ENCODE assay signal across 28 cellular contexts in genomic region chr12:90064759-90065158, GRCh38.
DNase-seq lines count a peak whose midpoint lies in the region; ATAC-seq and TF ChIP-seq lines count a peak whose summit lies in the region.
"Had no signal": no experiment of that assay in that cellular context is flagged by ENCODE, and none has a peak within 500 bp of the region (broad histone marks: within the 10 kb centered on the region; RNA-seq: fewer than 3 reads in every experiment).

No MANE protein-coding gene starts in this region.

- peaks cover 4% of the 10 kb centered on the region for H3K27me3 Mint-ChIP-seq in brain
- no peaks in the 10 kb centered on the region for H3K27me3 Mint-ChIP-seq in neural progenitor cell (ENCODE audit: insufficient read depth, low read depth)
- no peaks in the 10 kb centered on the region for H3K27me3 Mint-ChIP-seq in CD4-positive, alpha-beta T cell
- H3K27me3 Mint-ChIP-seq: activated T-helper 17 cell treated with anti-CD3 and anti-CD28 coated beads, Interleukin-2, amount 50 U/mL, for 72 hours had no signal

- H3K36me3 Mint-ChIP-seq in brain: no peaks in the 10 kb centered on the region
- no peaks in the 10 kb centered on the region for H3K36me3 Mint-ChIP-seq in neural progenitor cell
- H3K36me3 Mint-ChIP-seq in CD4-positive, alpha-beta T cell (ENCODE audit: low read depth): no peaks in the 10 kb centered on the region

- intact Hi-C loops in esophagus muscularis mucosa (cut with DNase I): no loop called here
- intact Hi-C loops in CD4-positive, alpha-beta T cell (cut with DNase I, micrococcal nuclease): no loop called here

- H3K27ac Mint-ChIP-seq in brain (peak overlapping the region in 3 of 5 experiments; percentile 15 to 78 (median 70)), neural progenitor cell (no peak overlapping the region)
- H3K27ac Mint-ChIP-seq in CD4-positive, alpha-beta T cell: no peak overlapping the region
- H3K27ac Mint-ChIP-seq: activated CD8-positive, alpha-beta T cell treated with anti-CD3 and anti-CD28 coated beads, Interleukin-2, amount 10 ng/mL, durations not matched to agents 7 days and 5 days; activated T-helper 17 cell treated with anti-CD3 and anti-CD28 coated beads, Interleukin-2, amount 50 U/mL, for 72 hours; naive B cell had no signal

- ATAC-seq in HG03159 (IDR thresholded peaks at IDR 0.05; ENCODE audit: unreplicated experiment): peak; percentile 49
- no peak for ATAC-seq in esophagus mucosa
- ATAC-seq in CD4-positive, alpha-beta T cell (ENCODE audit: poor library complexity): no peak
- ATAC-seq: activated CD8-positive, alpha-beta T cell treated with anti-CD3 and anti-CD28 coated beads, Interleukin-2, amount 10 ng/mL, durations not matched to agents 7 days and 5 days; left ventricle myocardium superior; Panc1; stimulated activated naive CD8-positive, alpha-beta T cell treated with anti-CD3 and anti-CD28 coated beads, Interleukin-15, Interleukin-2, amounts not matched to agents 100 U/mL and 50 U/mL, for 24 hours had no signal

- TF ChIP-seq EP300 in esophagus muscularis mucosa (IDR thresholded peaks at IDR 0.05): no peak

- POLR2A ChIA-PET in CD4-positive, alpha-beta T cell (lab: Charles Lee): no interaction called here

- H3K4me1 Mint-ChIP-seq in brain (peaks cover 26% of the 10 kb centered on the region), neural progenitor cell (peaks cover 18% of the 10 kb centered on the region)
- H3K4me1 Mint-ChIP-seq in CD4-positive, alpha-beta T cell (ENCODE audit: low read depth): no peaks in the 10 kb centered on the region
- H3K4me1 Mint-ChIP-seq: activated T-helper 17 cell treated with anti-CD3 and anti-CD28 coated beads, Interleukin-2, amount 50 U/mL, for 72 hours had no signal

- H3K9ac ChIP-seq in neural progenitor cell: no peak overlapping the region

- H2AFZ ChIP-seq in neural progenitor cell (replicated peaks): no peak overlapping the region

- WGBS in esophagus muscularis mucosa: 83% methylated on average over 2 of the region's 2 CpGs

- H3K27me3 ChIP-seq in neural progenitor cell (no peaks in the 10 kb centered on the region), esophagus muscularis mucosa (no peaks in the 10 kb centered on the region)
- H3K27me3 ChIP-seq in CD4-positive, alpha-beta T cell (ENCODE audit: control insufficient read depth, insufficient read depth, low read length): no peaks in the 10 kb centered on the region
- H3K27me3 ChIP-seq: BE2C, testis had no signal

- H3K4me3 ChIP-seq in AG10803 (ENCODE audit: low read length) (no peak overlapping the region), neural progenitor cell (no peak overlapping the region), esophagus muscularis mucosa (no peak overlapping the region)
- H3K4me3 ChIP-seq: coronary artery, skin epidermis, testis had no signal

- no peaks in the 10 kb centered on the region for H3K79me2 ChIP-seq in neural progenitor cell (ENCODE audit: low read depth)

- DNase-seq in AG10803 (ENCODE audit: low read depth) (peak; percentile 36), neural progenitor cell (ENCODE audit: low spot score) (no peak), esophagus muscularis mucosa (ENCODE audit: extremely low spot score) (no peak), mesenteric fat pad (ENCODE audit: low spot score) (no peak)
- no peak for DNase-seq in CD4-positive, alpha-beta T cell
- DNase-seq: activated CD4-positive, alpha-beta T cell treated with anti-CD3 and anti-CD28 coated beads for 4 hours; activated CD8-positive, alpha-beta T cell treated with anti-CD3 and anti-CD28 coated beads, Interleukin-2, amount 10 ng/mL, durations not matched to agents 7 days and 5 days; activated naive CD4-positive, alpha-beta T cell treated with anti-CD3 and anti-CD28 coated beads, Interleukin-2, amount 50 U/mL, for 16 hours; amniotic stem cell; BE2C; effector CD8-positive, alpha-beta T cell; GOT3; head of caudate nucleus; left ventricle myocardium superior; naive B cell; NCI-H2107; occipital lobe; SHP77 treated with DMSO at 0.1 percent for 48 hours; stimulated activated naive CD8-positive, alpha-beta T cell treated with anti-CD3 and anti-CD28 coated beads, Interleukin-15, Interleukin-2, amounts not matched to agents 100 U/mL and 50 U/mL, for 24 hours; SW 1271; testis had no signal

- H3K36me3 ChIP-seq in neural progenitor cell (no peaks in the 10 kb centered on the region), esophagus muscularis mucosa (no peaks in the 10 kb centered on the region)
- H3K36me3 ChIP-seq: BE2C had no signal

- H3K27ac ChIP-seq in neural progenitor cell: no peak overlapping the region
- H3K27ac ChIP-seq in esophagus muscularis mucosa (replicated peaks in 1 of 4): no peak overlapping the region
- H3K27ac ChIP-seq in CD4-positive, alpha-beta T cell (ENCODE audit: low read depth, low read length): no peak overlapping the region
- H3K27ac ChIP-seq: coronary artery, skin epidermis, testis had no signal

- H3F3A ChIP-seq in neural progenitor cell (ENCODE audit: low read depth): no peaks in the 10 kb centered on the region

- H3K9me3 Mint-ChIP-seq in brain (no peaks in the 10 kb centered on the region), neural progenitor cell (peaks cover 6% of the 10 kb centered on the region)
- H3K9me3 Mint-ChIP-seq in CD4-positive, alpha-beta T cell: no peaks in the 10 kb centered on the region
- H3K9me3 Mint-ChIP-seq: activated T-helper 17 cell treated with anti-CD3 and anti-CD28 coated beads, Interleukin-2, amount 50 U/mL, for 72 hours had no signal

- no peaks in the 10 kb centered on the region for H4K20me1 ChIP-seq in neural progenitor cell (ENCODE audit: low read depth)

- TF ChIP-seq CTCF in AG10803 (conservative IDR thresholded peaks at IDR 0.05; ENCODE audit: low read length): no peak
- no peak for TF ChIP-seq CTCF in brain (conservative IDR thresholded peaks at IDR 0.05)
- no peak for TF ChIP-seq CTCF in neural progenitor cell (IDR thresholded peaks at IDR 0.05)
- no peak for TF ChIP-seq CTCF in esophagus muscularis mucosa (IDR thresholded peaks at IDR 0.05)
- TF ChIP-seq CTCF in CD4-positive, alpha-beta T cell (IDR thresholded peaks at IDR 0.05): no peak

- peak overlapping the region; percentile 8 for H3K4me2 ChIP-seq in neural progenitor cell

- CTCF ChIA-PET in CD4-positive, alpha-beta T cell (lab: Charles Lee): no interaction called here

- H3K4me1 ChIP-seq in neural progenitor cell (peaks cover 9% of the 10 kb centered on the region), esophagus muscularis mucosa (peaks cover 0 to 13% (median 4%) of the 10 kb centered on the region in 4 donors)
- H3K4me1 ChIP-seq: testis had no signal

- TF ChIP-seq POLR2A in esophagus muscularis mucosa (IDR thresholded peaks at IDR 0.05; ENCODE audit: low read depth): no peak

- H3K9me3 ChIP-seq in neural progenitor cell (ENCODE audit: low read depth) (no peaks in the 10 kb centered on the region), esophagus muscularis mucosa (no peaks in the 10 kb centered on the region)
- no peaks in the 10 kb centered on the region for H3K9me3 ChIP-seq in CD4-positive, alpha-beta T cell (ENCODE audit: control insufficient read depth, low read length)
- H3K9me3 ChIP-seq: BE2C, testis had no signal

- peak overlapping the region in 1 of 5 experiments; percentile 60 for H3K4me3 Mint-ChIP-seq in brain
- H3K4me3 Mint-ChIP-seq in neural progenitor cell: no peak overlapping the region
- H3K4me3 Mint-ChIP-seq in CD4-positive, alpha-beta T cell: no peak overlapping the region
- H3K4me3 Mint-ChIP-seq: activated CD8-positive, alpha-beta T cell treated with anti-CD3 and anti-CD28 coated beads, Interleukin-2, amount 10 ng/mL, durations not matched to agents 7 days and 5 days; activated T-helper 17 cell treated with anti-CD3 and anti-CD28 coated beads, Interleukin-2, amount 50 U/mL, for 72 hours; naive B cell had no signal

Comparison
In these comparisons a context has a peak if more than half of its experiments do, and no peak if none do; other contexts are left out.
1. H3K27ac Mint-ChIP-seq: peak in brain (3 of 5); none in neural progenitor cell (single experiment) and CD4-positive, alpha-beta T cell (single experiment).